Comparison of ENCODE assay signal across 32 cellular contexts in the genomic region with DNA sequence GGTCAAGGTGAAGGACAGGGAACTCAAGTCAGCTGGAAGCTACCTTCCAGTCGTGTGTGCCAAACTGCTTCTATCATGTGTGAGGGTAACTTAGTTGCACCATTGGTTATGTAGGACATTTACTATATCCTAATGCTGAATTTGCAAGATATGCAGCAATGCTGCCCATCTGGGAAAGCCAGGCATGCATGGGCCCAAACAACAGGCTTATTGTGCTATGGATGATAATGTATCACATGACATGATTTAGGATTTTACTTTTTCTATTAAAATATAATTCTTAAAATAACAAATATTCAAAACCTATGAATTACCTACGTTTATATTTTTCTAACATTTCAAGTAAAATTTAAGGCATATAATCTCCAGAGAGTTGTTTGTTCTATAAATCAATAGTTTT. TPM values are rescaled to one million over a fixed set of nuclear protein-coding genes. Genes with fewer than 3 reads are reported as not detected.
"Had no signal": no experiment of that assay in that cellular context is flagged by ENCODE, and none has a peak within 500 bp of the region (broad histone marks: within the 10 kb centered on the region; RNA-seq: fewer than 3 reads in every experiment).

No MANE protein-coding gene starts in this region.

- H3K27me3 ChIP-seq: breast epithelium, esophagus muscularis mucosa, foreskin keratinocyte, heart right ventricle, sigmoid colon, stomach, thyroid gland had no signal

- H3K27me3 Mint-ChIP-seq: dendritic cell treated with granulocyte-macrophage colony-stimulating factor and Interleukin-4, amounts not matched to agents 40 ng/mL and 50 ng/mL, for 4 days had no signal

- H3K27ac ChIP-seq: breast epithelium, esophagus muscularis mucosa, foreskin keratinocyte, heart right ventricle, parathyroid adenoma, psoas muscle, stomach, thyroid gland had no signal

- H3K9me3 ChIP-seq: breast epithelium, esophagus muscularis mucosa, heart right ventricle, psoas muscle, sigmoid colon, stomach, thyroid gland had no signal

- H2AFZ ChIP-seq: parathyroid adenoma had no signal

- H3K9me3 Mint-ChIP-seq: activated CD4-positive, alpha-beta memory T cell treated with anti-CD3 and anti-CD28 coated beads for 36 hours; activated CD4-positive, alpha-beta T cell treated with anti-CD3 and anti-CD28 coated beads, Interleukin-2, amount 10 ng/mL, durations not matched to agents 24 days and 14 days; activated naive CD4-positive, alpha-beta T cell treated with anti-CD3 and anti-CD28 coated beads, Interleukin-2, amount 10 ng/mL, durations not matched to agents 7 days and 5 days; activated naive CD8-positive, alpha-beta T cell treated with anti-CD3 and anti-CD28 coated beads, Interleukin-2, amount 10 ng/mL, durations not matched to agents 7 days and 5 days; activated T-cell treated with anti-CD3 and anti-CD28 coated beads, Interleukin-2, amount 50 U/mL, for 24 hours; dendritic cell treated with granulocyte-macrophage colony-stimulating factor and Interleukin-4, amounts not matched to agents 40 ng/mL and 50 ng/mL, for 4 days; endodermal cell; naive thymus-derived CD4-positive, alpha-beta T cell had no signal

- H3K4me1 ChIP-seq: breast epithelium, heart right ventricle, sigmoid colon, thyroid gland had no signal

- H3K9ac ChIP-seq: parathyroid adenoma had no signal

- H3K4me3 Mint-ChIP-seq: activated CD4-positive, alpha-beta memory T cell treated with anti-CD3 and anti-CD28 coated beads for 36 hours; activated CD4-positive, alpha-beta T cell treated with anti-CD3 and anti-CD28 coated beads, Interleukin-2, amount 10 ng/mL, durations not matched to agents 24 days and 14 days; activated naive CD4-positive, alpha-beta T cell treated with anti-CD3 and anti-CD28 coated beads, Interleukin-2, amount 10 ng/mL, durations not matched to agents 7 days and 5 days; activated naive CD8-positive, alpha-beta T cell treated with anti-CD3 and anti-CD28 coated beads, Interleukin-2, amount 10 ng/mL, durations not matched to agents 7 days and 5 days; activated T-cell treated with anti-CD3 and anti-CD28 coated beads, Interleukin-2, amount 50 U/mL, for 24 hours; dendritic cell treated with granulocyte-macrophage colony-stimulating factor and Interleukin-4, amounts not matched to agents 40 ng/mL and 50 ng/mL, for 4 days; endodermal cell; naive thymus-derived CD4-positive, alpha-beta T cell; stimulated activated naive B cell treated with anti-CD40 and anti-IgM and Interleukin-4, amounts not matched to agents 10 μg/mL and 1 μg/mL and 100 μg/mL, for 72 hours had no signal

- ATAC-seq: left ventricle myocardium superior; naive thymus-derived CD4-positive, alpha-beta T cell had no signal

- FAIRE-seq: small intestine had no signal

- DNase-seq: activated CD4-positive, alpha-beta memory T cell treated with anti-CD3 and anti-CD28 coated beads for 36 hours; activated CD4-positive, alpha-beta T cell treated with anti-CD3 and anti-CD28 coated beads, Interleukin-2, amount 10 ng/mL, durations not matched to agents 24 days and 14 days; activated CD4-positive, CD25-positive, alpha-beta regulatory T cell treated with anti-CD3 and anti-CD28 coated beads, Interleukin-2, amount 50 U/mL, for 72 hours; activated CD8-positive, alpha-beta memory T cell treated with anti-CD3 and anti-CD28 coated beads, Interleukin-2, amount 50 U/mL, for 48 hours; activated gamma-delta T cell; activated naive CD4-positive, alpha-beta T cell treated with anti-CD3 and anti-CD28 coated beads, Interleukin-2, amount 10 ng/mL, durations not matched to agents 7 days and 5 days; activated naive CD8-positive, alpha-beta T cell treated with anti-CD3 and anti-CD28 coated beads, Interleukin-2, amount 10 ng/mL, durations not matched to agents 7 days and 5 days; activated T-cell treated with anti-CD3 and anti-CD28 coated beads, Interleukin-2, amount 50 U/mL, for 24 hours; central memory CD4-positive, alpha-beta T cell; endodermal cell; heart right ventricle; left cardiac atrium; left ventricle myocardium superior; midbrain; naive thymus-derived CD4-positive, alpha-beta T cell; psoas muscle; sigmoid colon; stimulated activated CD4-positive, alpha-beta T cell treated with anti-CD3 and anti-CD28 coated beads, Interleukin-1b, Interleukin-23, amount 100 ng/mL, for 48 hours; stomach; T-helper 2 cell; thyroid gland had no signal

- H3K36me3 ChIP-seq: breast epithelium, esophagus muscularis mucosa, heart right ventricle, sigmoid colon, stomach, thyroid gland had no signal

- H3K36me3 Mint-ChIP-seq: activated CD4-positive, alpha-beta memory T cell treated with anti-CD3 and anti-CD28 coated beads for 36 hours; activated naive CD4-positive, alpha-beta T cell treated with anti-CD3 and anti-CD28 coated beads, Interleukin-2, amount 10 ng/mL, durations not matched to agents 7 days and 5 days; activated naive CD8-positive, alpha-beta T cell treated with anti-CD3 and anti-CD28 coated beads, Interleukin-2, amount 10 ng/mL, durations not matched to agents 7 days and 5 days; naive thymus-derived CD4-positive, alpha-beta T cell had no signal

- H3K4me3 ChIP-seq: breast epithelium, esophagus muscularis mucosa, heart right ventricle, psoas muscle, sigmoid colon, stomach, thyroid gland had no signal

- H3K27ac Mint-ChIP-seq: activated CD4-positive, alpha-beta memory T cell treated with anti-CD3 and anti-CD28 coated beads for 36 hours; activated CD4-positive, alpha-beta T cell treated with anti-CD3 and anti-CD28 coated beads, Interleukin-2, amount 10 ng/mL, durations not matched to agents 24 days and 14 days; activated naive CD4-positive, alpha-beta T cell treated with anti-CD3 and anti-CD28 coated beads, Interleukin-2, amount 10 ng/mL, durations not matched to agents 7 days and 5 days; activated naive CD8-positive, alpha-beta T cell treated with anti-CD3 and anti-CD28 coated beads, Interleukin-2, amount 10 ng/mL, durations not matched to agents 7 days and 5 days; activated T-cell treated with anti-CD3 and anti-CD28 coated beads, Interleukin-2, amount 50 U/mL, for 24 hours; dendritic cell treated with granulocyte-macrophage colony-stimulating factor and Interleukin-4, amounts not matched to agents 40 ng/mL and 50 ng/mL, for 4 days; endodermal cell; naive thymus-derived CD4-positive, alpha-beta T cell had no signal

RNA-seq across cellular contexts. Expression of gene TTR, which starts 56.8 kb away (rescaled TPM):
- total RNA-seq: activated CD4-positive, alpha-beta memory T cell treated with anti-CD3 and anti-CD28 coated beads for 36 hours; activated CD4-positive, alpha-beta T cell treated with anti-CD3 and anti-CD28 coated beads, Interleukin-2, amount 10 ng/mL, durations not matched to agents 24 days and 14 days; activated CD8-positive, alpha-beta memory T cell treated with anti-CD3 and anti-CD28 coated beads for 36 hours; activated naive CD8-positive, alpha-beta T cell treated with anti-CD3 and anti-CD28 coated beads, Interleukin-2, amount 10 ng/mL, durations not matched to agents 7 days and 5 days; breast epithelium; endodermal cell; foreskin keratinocyte; glomerular endothelial cell; left ventricle myocardium superior; lung microvascular endothelial cell; naive thymus-derived CD4-positive, alpha-beta T cell; psoas muscle; thyroid gland had no signal
- polyA plus RNA-seq: foreskin keratinocyte; naive thymus-derived CD4-positive, alpha-beta T cell; neural cell had no signal
